ENCODE assay signal across 31 cellular contexts in genomic region chr20:23671479-23671878, GRCh38. TPM values are rescaled to one million over a fixed set of nuclear protein-coding genes. Genes with fewer than 3 reads are reported as not detected.
"Had no signal": no experiment of that assay in that cellular context is flagged by ENCODE, and none has a peak within 500 bp of the region (broad histone marks: within the 10 kb centered on the region; RNA-seq: fewer than 3 reads in every experiment).

No MANE protein-coding gene starts in this region.

- H3K27me3 ChIP-seq: ascending aorta, breast epithelium, cardiac muscle cell had no signal

- DNase-seq: activated CD4-positive, alpha-beta memory T cell treated with anti-CD3 and anti-CD28 coated beads for 36 hours; activated CD4-positive, alpha-beta T cell treated with anti-CD3 and anti-CD28 coated beads for 36 hours; activated CD4-positive, alpha-beta T cell treated with anti-CD3 and anti-CD28 coated beads, Interleukin-2, amount 10 ng/mL, durations not matched to agents 24 days and 14 days; activated CD4-positive, CD25-positive, alpha-beta regulatory T cell; activated CD4-positive, CD25-positive, alpha-beta regulatory T cell treated with anti-CD3 and anti-CD28 coated beads, Interleukin-2, amount 50 U/mL, for 72 hours; activated CD8-positive, alpha-beta memory T cell treated with anti-CD3 and anti-CD28 coated beads, Interleukin-2, amount 10 ng/mL, durations not matched to agents 7 days and 5 days; activated CD8-positive, alpha-beta memory T cell treated with anti-CD3 and anti-CD28 coated beads, Interleukin-2, amount 50 U/mL, for 4 hours; activated CD8-positive, alpha-beta T cell treated with anti-CD3 and anti-CD28 coated beads, Interleukin-2, amount 10 ng/mL, durations not matched to agents 7 days and 5 days; activated effector memory CD4-positive, alpha-beta T cell treated with anti-CD3 and anti-CD28 coated beads, Interleukin-2, amount 50 U/mL, for 16 hours; activated naive CD4-positive, alpha-beta T cell treated with anti-CD3 and anti-CD28 coated beads, Interleukin-2, amount 10 ng/mL, durations not matched to agents 7 days and 5 days; activated naive CD8-positive, alpha-beta T cell treated with anti-CD3 and anti-CD28 coated beads, Interleukin-2, amount 10 ng/mL, durations not matched to agents 7 days and 5 days; activated T-cell treated with anti-CD3 and anti-CD28 coated beads, Interleukin-2, amount 50 U/mL, for 1 hour; activated T-cell treated with anti-CD3 and anti-CD28 coated beads, Interleukin-2, amount 50 U/mL, for 48 hours; central memory CD4-positive, alpha-beta T cell; dorsolateral prefrontal cortex; effector memory CD4-positive, alpha-beta T cell; erythroblast; esophagus squamous epithelium; foreskin melanocyte; T-helper 2 cell had no signal

- H3K27ac ChIP-seq: ascending aorta, breast epithelium, cardiac muscle cell, coronary artery, dorsolateral prefrontal cortex, esophagus squamous epithelium had no signal

- H3K4me3 ChIP-seq: ascending aorta, breast epithelium, cardiac muscle cell, coronary artery, dorsolateral prefrontal cortex, esophagus squamous epithelium had no signal

- H3K4me1 ChIP-seq: ascending aorta, breast epithelium, esophagus squamous epithelium had no signal

- ATAC-seq: activated CD4-positive, alpha-beta T cell treated with anti-CD3 and anti-CD28 coated beads for 36 hours; activated CD8-positive, alpha-beta memory T cell treated with anti-CD3 and anti-CD28 coated beads, Interleukin-2, amount 10 ng/mL, durations not matched to agents 7 days and 5 days; activated CD8-positive, alpha-beta T cell treated with anti-CD3 and anti-CD28 coated beads, Interleukin-2, amount 10 ng/mL, durations not matched to agents 7 days and 5 days; activated naive CD4-positive, alpha-beta T cell treated with anti-CD3 and anti-CD28 coated beads, Interleukin-2, amount 50 U/mL, for 72 hours had no signal

- H3K36me3 ChIP-seq: ascending aorta, breast epithelium, cardiac muscle cell, esophagus squamous epithelium had no signal

- H3K9me3 ChIP-seq: ascending aorta, breast epithelium, esophagus squamous epithelium had no signal

RNA-seq across cellular contexts. Expression of gene CST4, which starts 17.4 kb away (rescaled TPM):
- total RNA-seq: activated CD4-positive, alpha-beta memory T cell treated with anti-CD3 and anti-CD28 coated beads for 36 hours; activated CD4-positive, alpha-beta T cell treated with anti-CD3 and anti-CD28 coated beads for 36 hours; activated CD4-positive, alpha-beta T cell treated with anti-CD3 and anti-CD28 coated beads, Interleukin-2, amount 10 ng/mL, durations not matched to agents 24 days and 14 days; activated CD8-positive, alpha-beta memory T cell treated with anti-CD3 and anti-CD28 coated beads for 36 hours; activated CD8-positive, alpha-beta memory T cell treated with anti-CD3 and anti-CD28 coated beads, Interleukin-2, amount 10 ng/mL, durations not matched to agents 7 days and 5 days; activated CD8-positive, alpha-beta T cell treated with anti-CD3 and anti-CD28 coated beads, Interleukin-2, amount 10 ng/mL, durations not matched to agents 7 days and 5 days; activated naive CD4-positive, alpha-beta T cell treated with anti-CD3 and anti-CD28 coated beads, Interleukin-2, amount 50 U/mL, for 72 hours; activated naive CD8-positive, alpha-beta T cell treated with anti-CD3 and anti-CD28 coated beads, Interleukin-2, amount 10 ng/mL, durations not matched to agents 7 days and 5 days; activated T-helper 1 cell treated with anti-CD3 and anti-CD28 coated beads, Interleukin-12 subunit alpha, Interleukin-12 subunit beta, Interleukin-2, Interleukin-4 antibody, amounts not matched to agents 30 ng/mL and 10 ng/mL and 1 ng/mL, durations not matched to agents 14 hours and 24 hours and 36 hours; activated T-helper 2 cell treated with anti-CD3 and anti-CD28 coated beads, Interferon-gamma antibody, Interleukin-2, Interleukin-4, amounts not matched to agents 10 μg/mL and 5 μg/mL and 100 μg/mL, durations not matched to agents 14 hours and 24 hours and 36 hours; ascending aorta; breast epithelium; cardiac muscle cell; cerebellum; dorsolateral prefrontal cortex; esophagus squamous epithelium; fibroblast of villous mesenchyme; T-helper 1 cell treated with Interleukin-12 subunit alpha and Interleukin-12 subunit beta and Interleukin-4 antibody, amounts not matched to agents 30 ng/mL and 1 ng/mL, for 36 hours had no signal
- polyA plus RNA-seq: cardiac muscle cell had no signal
